In genomic region chr16:55632259-55632658, GRCh38 we compare ENCODE assay signal across 36 cellular contexts. TPM values are rescaled to one million over a fixed set of nuclear protein-coding genes. Genes with fewer than 3 reads are reported as not detected.
"Had no signal": no experiment of that assay in that cellular context is flagged by ENCODE, and none has a peak within 500 bp of the region (broad histone marks: within the 10 kb centered on the region; RNA-seq: fewer than 3 reads in every experiment).

No MANE protein-coding gene starts in this region.

- H3K27ac ChIP-seq: adrenal gland, body of pancreas, brain microvascular endothelial cell, breast epithelium, VCaP had no signal

- H3K36me3 ChIP-seq: adrenal gland, brain microvascular endothelial cell, breast epithelium had no signal

- H3K4me1 ChIP-seq: adrenal gland, breast epithelium had no signal

- FAIRE-seq: astrocyte had no signal

- DNase-seq: activated B cell treated with CpG ODN at 0.5 μM for 24 hours; activated CD4-positive, alpha-beta memory T cell treated with anti-CD3 and anti-CD28 coated beads for 36 hours; activated CD4-positive, alpha-beta T cell treated with anti-CD3 and anti-CD28 coated beads for 4 hours; activated CD4-positive, alpha-beta T cell treated with anti-CD3 and anti-CD28 coated beads, Interleukin-2, amount 10 ng/mL, durations not matched to agents 24 days and 14 days; activated CD4-positive, alpha-beta T cell treated with anti-CD3 and anti-CD28 coated beads, Interleukin-2, amount 50 U/mL, for 1 hour; activated CD4-positive, alpha-beta T cell treated with anti-CD3 and anti-CD28 coated beads, Interleukin-2, amount 50 U/mL, for 4 hours; activated CD4-positive, CD25-positive, alpha-beta regulatory T cell treated with anti-CD3 and anti-CD28 coated beads, Interleukin-2, amount 50 U/mL, for 72 hours; activated CD8-positive, alpha-beta memory T cell treated with anti-CD3 and anti-CD28 coated beads, Interleukin-2, amount 50 U/mL, for 4 hours; activated CD8-positive, alpha-beta T cell treated with anti-CD3 and anti-CD28 coated beads for 36 hours; activated effector memory CD4-positive, alpha-beta T cell treated with anti-CD3 and anti-CD28 coated beads, Interleukin-2, amount 50 U/mL, for 16 hours; activated gamma-delta T cell treated with Interleukin-2 at 50 U/mL for 16 hours; activated naive CD4-positive, alpha-beta T cell; activated naive CD4-positive, alpha-beta T cell treated with anti-CD3 and anti-CD28 coated beads for 36 hours; activated naive CD4-positive, alpha-beta T cell treated with anti-CD3 and anti-CD28 coated beads, Interleukin-2, amount 50 U/mL, for 16 hours; activated naive CD8-positive, alpha-beta T cell treated with anti-CD3 and anti-CD28 coated beads for 36 hours; activated T-cell treated with anti-CD3 and anti-CD28 coated beads for 4 hours; activated T-cell treated with anti-CD3 and anti-CD28 coated beads, Interleukin-2, amount 50 U/mL, for 1 hour; activated T-cell treated with anti-CD3 and anti-CD28 coated beads, Interleukin-2, amount 50 U/mL, for 4 hours; activated T-cell treated with anti-CD3 and anti-CD28 coated beads, Interleukin-2, amount 50 U/mL, for 72 hours; adrenal gland; amniotic stem cell; aorta; body of pancreas; brain microvascular endothelial cell; central memory CD4-positive, alpha-beta T cell; T-helper 1 cell; T-helper 2 cell; T-helper 9 cell had no signal

- H3K27me3 ChIP-seq: adrenal gland, body of pancreas, brain microvascular endothelial cell, breast epithelium had no signal

- H3K4me3 ChIP-seq: adrenal gland, body of pancreas, breast epithelium had no signal

- ATAC-seq: activated CD8-positive, alpha-beta T cell treated with anti-CD3 and anti-CD28 coated beads for 36 hours; activated naive CD4-positive, alpha-beta T cell treated with anti-CD3 and anti-CD28 coated beads, Interleukin-2, amount 50 U/mL, for 72 hours; activated T-cell treated with anti-CD3 and anti-CD28 coated beads, Interleukin-2, amount 50 U/mL, for 4 hours; activated T-cell treated with anti-CD3 and anti-CD28 coated beads, Interleukin-2, amount 50 U/mL, for 72 hours; activated T-helper 17 cell treated with anti-CD3 and anti-CD28 coated beads, Interleukin-2, amount 50 U/mL, for 72 hours; body of pancreas had no signal

- H3K9me3 ChIP-seq: adrenal gland, body of pancreas, breast epithelium had no signal

RNA-seq across cellular contexts. Expression of gene SLC6A2, which starts 23.5 kb away (rescaled TPM):
- total RNA-seq: activated B cell treated with CpG ODN at 0.5 μM for 24 hours; activated CD4-positive, alpha-beta memory T cell treated with anti-CD3 and anti-CD28 coated beads for 36 hours; activated CD4-positive, alpha-beta T cell treated with anti-CD3 and anti-CD28 coated beads, Interleukin-2, amount 10 ng/mL, durations not matched to agents 24 days and 14 days; activated CD8-positive, alpha-beta memory T cell treated with anti-CD3 and anti-CD28 coated beads for 36 hours; activated CD8-positive, alpha-beta T cell treated with anti-CD3 and anti-CD28 coated beads for 36 hours; activated naive CD4-positive, alpha-beta T cell treated with anti-CD3 and anti-CD28 coated beads for 36 hours; activated naive CD4-positive, alpha-beta T cell treated with anti-CD3 and anti-CD28 coated beads, Interleukin-2, amount 50 U/mL, for 72 hours; activated naive CD8-positive, alpha-beta T cell treated with anti-CD3 and anti-CD28 coated beads for 36 hours; activated T-cell treated with anti-CD3 and anti-CD28 coated beads, Interleukin-2, amount 50 U/mL, for 4 hours; activated T-cell treated with anti-CD3 and anti-CD28 coated beads, Interleukin-2, amount 50 U/mL, for 72 hours; activated T-helper 1 cell treated with anti-CD3 and anti-CD28 coated beads, Interleukin-12 subunit alpha, Interleukin-12 subunit beta, Interleukin-2, Interleukin-4 antibody, amounts not matched to agents 30 ng/mL and 10 ng/mL and 1 ng/mL, durations not matched to agents 14 hours and 24 hours and 36 hours; activated T-helper 17 cell treated with anti-CD3 and anti-CD28 coated beads, Interleukin-2, amount 50 U/mL, for 72 hours; astrocyte; body of pancreas; cardiac septum had no signal
